In genomic region chr5:137834498-137834897, GRCh38 we compare ENCODE assay signal across 1 cellular context.
TF ChIP-seq lines count a peak whose summit lies in the region.

No MANE protein-coding gene starts in this region.

TF ChIP-seq in GM23338, 12 proteins besides CTCF, POLR2A, EP300 and RAD21 (continued from another document):
- TF ChIP-seq, protein P1, sequence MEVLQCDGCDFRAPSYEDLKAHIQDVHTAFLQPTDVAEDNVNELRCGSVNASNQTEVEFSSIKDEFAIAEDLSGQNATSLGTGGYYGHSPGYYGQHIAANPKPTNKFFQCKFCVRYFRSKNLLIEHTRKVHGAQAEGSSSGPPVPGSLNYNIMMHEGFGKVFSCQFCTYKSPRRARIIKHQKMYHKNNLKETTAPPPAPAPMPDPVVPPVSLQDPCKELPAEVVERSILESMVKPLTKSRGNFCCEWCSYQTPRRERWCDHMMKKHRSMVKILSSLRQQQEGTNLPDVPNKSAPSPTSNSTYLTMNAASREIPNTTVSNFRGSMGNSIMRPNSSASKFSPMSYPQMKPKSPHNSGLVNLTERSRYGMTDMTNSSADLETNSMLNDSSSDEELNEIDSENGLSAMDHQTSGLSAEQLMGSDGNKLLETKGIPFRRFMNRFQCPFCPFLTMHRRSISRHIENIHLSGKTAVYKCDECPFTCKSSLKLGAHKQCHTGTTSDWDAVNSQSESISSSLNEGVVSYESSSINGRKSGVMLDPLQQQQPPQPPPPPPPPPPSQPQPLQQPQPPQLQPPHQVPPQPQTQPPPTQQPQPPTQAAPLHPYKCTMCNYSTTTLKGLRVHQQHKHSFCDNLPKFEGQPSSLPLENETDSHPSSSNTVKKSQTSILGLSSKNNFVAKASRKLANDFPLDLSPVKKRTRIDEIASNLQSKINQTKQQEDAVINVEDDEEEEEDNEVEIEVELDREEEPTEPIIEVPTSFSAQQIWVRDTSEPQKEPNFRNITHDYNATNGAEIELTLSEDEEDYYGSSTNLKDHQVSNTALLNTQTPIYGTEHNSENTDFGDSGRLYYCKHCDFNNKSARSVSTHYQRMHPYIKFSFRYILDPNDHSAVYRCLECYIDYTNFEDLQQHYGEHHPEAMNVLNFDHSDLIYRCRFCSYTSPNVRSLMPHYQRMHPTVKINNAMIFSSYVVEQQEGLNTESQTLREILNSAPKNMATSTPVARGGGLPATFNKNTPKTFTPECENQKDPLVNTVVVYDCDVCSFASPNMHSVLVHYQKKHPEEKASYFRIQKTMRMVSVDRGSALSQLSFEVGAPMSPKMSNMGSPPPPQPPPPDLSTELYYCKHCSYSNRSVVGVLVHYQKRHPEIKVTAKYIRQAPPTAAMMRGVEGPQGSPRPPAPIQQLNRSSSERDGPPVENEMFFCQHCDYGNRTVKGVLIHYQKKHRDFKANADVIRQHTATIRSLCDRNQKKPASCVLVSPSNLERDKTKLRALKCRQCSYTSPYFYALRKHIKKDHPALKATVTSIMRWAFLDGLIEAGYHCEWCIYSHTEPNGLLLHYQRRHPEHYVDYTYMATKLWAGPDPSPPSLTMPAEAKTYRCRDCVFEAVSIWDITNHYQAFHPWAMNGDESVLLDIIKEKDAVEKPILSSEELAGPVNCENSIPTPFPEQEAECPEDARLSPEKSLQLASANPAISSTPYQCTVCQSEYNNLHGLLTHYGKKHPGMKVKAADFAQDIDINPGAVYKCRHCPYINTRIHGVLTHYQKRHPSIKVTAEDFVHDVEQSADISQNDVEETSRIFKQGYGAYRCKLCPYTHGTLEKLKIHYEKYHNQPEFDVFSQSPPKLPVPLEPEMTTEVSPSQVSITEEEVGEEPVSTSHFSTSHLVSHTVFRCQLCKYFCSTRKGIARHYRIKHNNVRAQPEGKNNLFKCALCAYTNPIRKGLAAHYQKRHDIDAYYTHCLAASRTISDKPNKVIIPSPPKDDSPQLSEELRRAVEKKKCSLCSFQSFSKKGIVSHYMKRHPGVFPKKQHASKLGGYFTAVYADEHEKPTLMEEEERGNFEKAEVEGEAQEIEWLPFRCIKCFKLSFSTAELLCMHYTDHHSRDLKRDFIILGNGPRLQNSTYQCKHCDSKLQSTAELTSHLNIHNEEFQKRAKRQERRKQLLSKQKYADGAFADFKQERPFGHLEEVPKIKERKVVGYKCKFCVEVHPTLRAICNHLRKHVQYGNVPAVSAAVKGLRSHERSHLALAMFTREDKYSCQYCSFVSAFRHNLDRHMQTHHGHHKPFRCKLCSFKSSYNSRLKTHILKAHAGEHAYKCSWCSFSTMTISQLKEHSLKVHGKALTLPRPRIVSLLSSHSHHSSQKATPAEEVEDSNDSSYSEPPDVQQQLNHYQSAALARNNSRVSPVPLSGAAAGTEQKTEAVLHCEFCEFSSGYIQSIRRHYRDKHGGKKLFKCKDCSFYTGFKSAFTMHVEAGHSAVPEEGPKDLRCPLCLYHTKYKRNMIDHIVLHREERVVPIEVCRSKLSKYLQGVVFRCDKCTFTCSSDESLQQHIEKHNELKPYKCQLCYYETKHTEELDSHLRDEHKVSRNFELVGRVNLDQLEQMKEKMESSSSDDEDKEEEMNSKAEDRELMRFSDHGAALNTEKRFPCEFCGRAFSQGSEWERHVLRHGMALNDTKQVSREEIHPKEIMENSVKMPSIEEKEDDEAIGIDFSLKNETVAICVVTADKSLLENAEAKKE (CRISPR knock-in tag; IDR thresholded peaks at IDR 0.05), result no peak
- TF ChIP-seq ZNF331 (CRISPR knock-in tag; IDR thresholded peaks at IDR 0.05; ENCODE audit: low read depth) (no peak), STAT1 (IDR thresholded peaks at IDR 0.05; ENCODE audit: unreplicated experiment) (no peak)
- TF ChIP-seq, protein P2, sequence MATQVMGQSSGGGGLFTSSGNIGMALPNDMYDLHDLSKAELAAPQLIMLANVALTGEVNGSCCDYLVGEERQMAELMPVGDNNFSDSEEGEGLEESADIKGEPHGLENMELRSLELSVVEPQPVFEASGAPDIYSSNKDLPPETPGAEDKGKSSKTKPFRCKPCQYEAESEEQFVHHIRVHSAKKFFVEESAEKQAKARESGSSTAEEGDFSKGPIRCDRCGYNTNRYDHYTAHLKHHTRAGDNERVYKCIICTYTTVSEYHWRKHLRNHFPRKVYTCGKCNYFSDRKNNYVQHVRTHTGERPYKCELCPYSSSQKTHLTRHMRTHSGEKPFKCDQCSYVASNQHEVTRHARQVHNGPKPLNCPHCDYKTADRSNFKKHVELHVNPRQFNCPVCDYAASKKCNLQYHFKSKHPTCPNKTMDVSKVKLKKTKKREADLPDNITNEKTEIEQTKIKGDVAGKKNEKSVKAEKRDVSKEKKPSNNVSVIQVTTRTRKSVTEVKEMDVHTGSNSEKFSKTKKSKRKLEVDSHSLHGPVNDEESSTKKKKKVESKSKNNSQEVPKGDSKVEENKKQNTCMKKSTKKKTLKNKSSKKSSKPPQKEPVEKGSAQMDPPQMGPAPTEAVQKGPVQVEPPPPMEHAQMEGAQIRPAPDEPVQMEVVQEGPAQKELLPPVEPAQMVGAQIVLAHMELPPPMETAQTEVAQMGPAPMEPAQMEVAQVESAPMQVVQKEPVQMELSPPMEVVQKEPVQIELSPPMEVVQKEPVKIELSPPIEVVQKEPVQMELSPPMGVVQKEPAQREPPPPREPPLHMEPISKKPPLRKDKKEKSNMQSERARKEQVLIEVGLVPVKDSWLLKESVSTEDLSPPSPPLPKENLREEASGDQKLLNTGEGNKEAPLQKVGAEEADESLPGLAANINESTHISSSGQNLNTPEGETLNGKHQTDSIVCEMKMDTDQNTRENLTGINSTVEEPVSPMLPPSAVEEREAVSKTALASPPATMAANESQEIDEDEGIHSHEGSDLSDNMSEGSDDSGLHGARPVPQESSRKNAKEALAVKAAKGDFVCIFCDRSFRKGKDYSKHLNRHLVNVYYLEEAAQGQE (IDR thresholded peaks at IDR 0.05; ENCODE audit: unreplicated experiment), result no peak
